Comparison of ENCODE assay signal across 10 cellular contexts in the genomic region with DNA sequence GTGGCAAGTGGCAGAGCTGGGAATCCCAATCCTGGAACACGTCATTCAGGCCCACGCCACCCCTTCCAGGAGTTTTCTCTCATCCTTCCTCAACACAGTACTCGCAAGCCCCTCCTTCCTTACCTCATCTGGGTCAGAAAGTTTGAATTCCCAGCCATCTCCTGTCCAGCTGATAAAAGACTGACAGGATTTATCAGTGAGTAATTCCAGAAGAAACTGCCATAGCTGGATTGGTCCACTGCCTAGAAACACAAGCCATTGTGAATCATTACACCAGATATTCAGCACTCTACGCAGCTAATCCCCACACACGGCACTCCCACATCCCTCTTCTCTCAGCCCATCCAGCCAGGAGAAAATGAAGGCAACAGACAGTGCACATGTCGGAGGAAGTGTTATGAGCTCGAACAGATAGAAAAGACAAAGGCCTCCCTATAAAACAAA.
DNase-seq lines count a peak whose midpoint lies in the region; ATAC-seq lines count a peak whose summit lies in the region.
"Had no signal": no experiment of that assay in that cellular context is flagged by ENCODE, and none has a peak within 500 bp of the region (broad histone marks: within the 10 kb centered on the region; RNA-seq: fewer than 3 reads in every experiment).

No MANE protein-coding gene starts in this region.

- peak overlapping the region; percentile 34 to 69 for H3K4me3 Mint-ChIP-seq in stimulated activated naive CD8-positive, alpha-beta T cell treated with anti-CD3 and anti-CD28 coated beads, Interleukin-15, amount 100 ng/mL, for 72 hours

- no peak overlapping the region for H3K4me3 ChIP-seq in HUES6 (ENCODE audit: low read depth, low read length)

- in situ Hi-C loops in KBM-7 (cut with MboI; ENCODE audit: low pct_unique_long_range_greater_than_20kb, low sequenced_read_pairs) = no loop called here

- peaks cover 93% of the 10 kb centered on the region for H3K4me1 Mint-ChIP-seq in stimulated activated naive CD8-positive, alpha-beta T cell treated with anti-CD3 and anti-CD28 coated beads, Interleukin-15, amount 100 ng/mL, for 72 hours

- no peaks in the 10 kb centered on the region for H3K27me3 Mint-ChIP-seq in stimulated activated naive CD8-positive, alpha-beta T cell treated with anti-CD3 and anti-CD28 coated beads, Interleukin-15, amount 100 ng/mL, for 72 hours

- H3K27ac ChIP-seq in HUES6 (ENCODE audit: low read depth, low read length) = no peak overlapping the region

- H3K4me1 ChIP-seq in HUES6 (ENCODE audit: control insufficient read depth, insufficient read depth, low read length) = peaks cover 11% of the 10 kb centered on the region; the same call in 1 of the 2 replicates

- H3K9me3 ChIP-seq in HUES6 (ENCODE audit: control insufficient read depth, insufficient read depth, low read depth, low read length) = no peaks in the 10 kb centered on the region

- H3K9ac ChIP-seq in HUES6 (ENCODE audit: low read length) = peak overlapping the region; percentile 33

- peak overlapping the region; percentile 71 to 84 for H3K27ac Mint-ChIP-seq in stimulated activated naive CD8-positive, alpha-beta T cell treated with anti-CD3 and anti-CD28 coated beads, Interleukin-15, amount 100 ng/mL, for 72 hours

- H3K27me3 ChIP-seq in HUES6 (ENCODE audit: control insufficient read depth, insufficient read depth, low read length) = no peaks in the 10 kb centered on the region

- DNase-seq in amniotic stem cell (lab: John Stamatoyannopoulos, UW) (peak; percentile 44), kidney glomerular epithelial cell (lab: John Stamatoyannopoulos, UW) (peak; percentile 99), NK-92 (lab: John Stamatoyannopoulos, UW; ENCODE audit: unreplicated experiment) (no peak), KBM-7 (no peak)
- DNase-seq in stimulated activated naive CD8-positive, alpha-beta T cell treated with anti-CD3 and anti-CD28 coated beads, Interleukin-15, amount 100 ng/mL, for 72 hours = peak in 1 of 2 donors; percentile 0
- DNase-seq: cerebellar nuclear complex; SHP77; stimulated activated CD4-positive, alpha-beta T cell treated with anti-CD3 and anti-CD28 coated beads, Interleukin-4, amount 100 ng/mL, for 4 hours had no signal

- no peaks in the 10 kb centered on the region for H3K9me3 Mint-ChIP-seq in stimulated activated naive CD8-positive, alpha-beta T cell treated with anti-CD3 and anti-CD28 coated beads, Interleukin-15, amount 100 ng/mL, for 72 hours

- peaks cover 32% of the 10 kb centered on the region; the same call in 1 of the 2 replicates for H3K36me3 ChIP-seq in HUES6 (ENCODE audit: control insufficient read depth, insufficient read depth, low read length)

- ATAC-seq in stimulated activated naive CD8-positive, alpha-beta T cell treated with anti-CD3 and anti-CD28 coated beads, Interleukin-15, amount 100 ng/mL, for 72 hours = no peak
- ATAC-seq in HG02840 (IDR thresholded peaks at IDR 0.05; ENCODE audit: low FRiP score, unreplicated experiment) = no peak

Comparison
In these comparisons a context has a peak if more than half of its experiments do, and no peak if none do; other contexts are left out.
1. DNase-seq: peak in amniotic stem cell (single experiment) and kidney glomerular epithelial cell (single experiment); none in NK-92 (single experiment) and KBM-7 (single experiment).